In genomic region chr20:63835031-63835858, GRCh38 we compare ENCODE assay signal across 8 cellular contexts. TPM values are rescaled to one million over a fixed set of nuclear protein-coding genes. Genes with fewer than 3 reads are reported as not detected.
DNase-seq lines count a peak whose midpoint lies in the region; ATAC-seq, FAIRE-seq and TF ChIP-seq lines count a peak whose summit lies in the region.

No MANE protein-coding gene starts in this region.

- DNase-seq in CMK (ENCODE audit: low read depth) = peak; percentile 84
- peak; percentile 100 for DNase-seq in M059J (ENCODE audit: low read depth)
- peak; percentile 98 for DNase-seq in fibroblast of villous mesenchyme (ENCODE audit: low read depth)
- DNase-seq in occipital lobe (lab: John Stamatoyannopoulos, UW) = peak; percentile 51
- DNase-seq in stimulated activated CD4-positive, alpha-beta T cell treated with anti-CD3 and anti-CD28 coated beads, Interleukin-4, amount 100 ng/mL, for 24 hours = no peak

- no peak for TF ChIP-seq CTCF in fibroblast of villous mesenchyme (IDR thresholded peaks at IDR 0.05; ENCODE audit: insufficient read depth, low read depth, low read length)

- peak; percentile 9 for FAIRE-seq in TTC549 (lab: Jason Lieb, UNC)

- ATAC-seq in HG03025 (IDR thresholded peaks at IDR 0.05; ENCODE audit: low FRiP score, unreplicated experiment) (no peak), GM21528 (IDR thresholded peaks at IDR 0.05; ENCODE audit: low FRiP score, unreplicated experiment) (no peak)

- no peak overlapping the region for H3K4me3 ChIP-seq in fibroblast of villous mesenchyme (ENCODE audit: low read depth, low read length)

RNA-seq across cellular contexts. Expression of gene ZBTB46, which starts 4.2 kb away (rescaled TPM):
- total RNA-seq in M059J (2014; rRNA removed; shearing (Covaris generic)) = 2.5 and 3.1 TPM in 2 replicates
- total RNA-seq in fibroblast of villous mesenchyme (13.8 and 21.3 TPM in 2 replicates), occipital lobe (21.5 TPM)

RNA-seq across cellular contexts. Expression of gene ABHD16B, which starts 26.1 kb away (rescaled TPM):
- total RNA-seq in M059J (2014; rRNA removed; shearing (Covaris generic)) = not detected in 2 replicates
- not detected in 2 replicates for total RNA-seq in fibroblast of villous mesenchyme
- total RNA-seq in occipital lobe = not detected

RNA-seq across cellular contexts. Expression of gene TPD52L2, which starts 29.8 kb away (rescaled TPM):
- total RNA-seq in M059J (2014; rRNA removed; shearing (Covaris generic)) = 130 and 152 TPM in 2 replicates
- total RNA-seq in fibroblast of villous mesenchyme (103 and 115 TPM in 2 replicates), occipital lobe (20.3 TPM)

RNA-seq across cellular contexts. Expression of gene DNAJC5, which starts 59.7 kb away (rescaled TPM):
- 37.9 and 68.7 TPM in 2 replicates for total RNA-seq in M059J (2014; rRNA removed; shearing (Covaris generic))
- total RNA-seq in fibroblast of villous mesenchyme = 51.2 and 61.7 TPM in 2 replicates
- 99.7 TPM for total RNA-seq in occipital lobe
